Comparison of ENCODE assay signal across 1 cellular context in the genomic region with DNA sequence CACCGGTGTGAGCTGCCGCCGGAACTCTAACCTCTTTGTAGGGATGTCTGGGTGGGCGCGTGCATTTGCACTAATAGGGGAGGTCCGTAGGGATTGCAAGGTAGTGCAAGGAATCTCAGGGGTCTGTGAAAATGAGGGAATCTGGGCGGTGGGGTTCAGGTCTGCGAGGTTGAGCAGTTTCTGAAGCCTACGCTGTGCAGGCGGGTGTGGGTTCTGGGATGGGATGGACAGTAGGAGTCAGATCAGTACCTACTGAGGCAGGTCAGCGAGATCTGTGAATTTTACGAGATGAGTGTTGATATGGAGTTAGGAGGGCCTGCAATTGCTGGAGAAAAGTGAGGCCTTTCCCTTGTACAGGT.
TF ChIP-seq lines count a peak whose summit lies in the region.

No MANE protein-coding gene starts in this region.

TF ChIP-seq in endothelial cell of umbilical vein, 7 proteins besides CTCF, POLR2A, EP300 and RAD21:
- TF ChIP-seq, protein P1, sequence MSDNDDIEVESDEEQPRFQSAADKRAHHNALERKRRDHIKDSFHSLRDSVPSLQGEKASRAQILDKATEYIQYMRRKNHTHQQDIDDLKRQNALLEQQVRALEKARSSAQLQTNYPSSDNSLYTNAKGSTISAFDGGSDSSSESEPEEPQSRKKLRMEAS (IDR thresholded peaks at IDR 0.05; ENCODE audit: insufficient read depth, insufficient read length): no peak
- no peak for TF ChIP-seq POLR2AphosphoS5 (IDR thresholded peaks at IDR 0.05; ENCODE audit: insufficient read depth, low read depth, low read length)
- no peak for TF ChIP-seq GATA2 (IDR thresholded peaks at IDR 0.05; ENCODE audit: insufficient read depth, insufficient read length, low read depth, low read length)
- no peak for TF ChIP-seq JUN (IDR thresholded peaks at IDR 0.05; ENCODE audit: borderline replicate concordance, insufficient read depth, insufficient read length, low read depth)
- no peak for TF ChIP-seq MYC (IDR thresholded peaks at IDR 0.05; ENCODE audit: low read depth, low read length)
- TF ChIP-seq FOS (IDR thresholded peaks at IDR 0.05; ENCODE audit: borderline replicate concordance, insufficient read depth, low read length): no peak
- TF ChIP-seq EZH2 (IDR thresholded peaks at IDR 0.05; ENCODE audit: borderline replicate concordance, low read depth, low read length, severe bottlenecking): no peak
